Comparison of ENCODE assay signal across 1 cellular context in genomic region chr4:24488399-24489164, GRCh38.
TF ChIP-seq lines count a peak whose summit lies in the region.

No MANE protein-coding gene starts in this region.

TF ChIP-seq in GM23338, 12 proteins besides CTCF, POLR2A, EP300 and RAD21 (continued from another document):
- TF ChIP-seq REST (IDR thresholded peaks at IDR 0.05; ENCODE audit: unreplicated experiment) (no peak), NANOG (IDR thresholded peaks at IDR 0.05; ENCODE audit: borderline replicate concordance) (no peak)
